ENCODE assay signal across 31 cellular contexts in the genomic region with DNA sequence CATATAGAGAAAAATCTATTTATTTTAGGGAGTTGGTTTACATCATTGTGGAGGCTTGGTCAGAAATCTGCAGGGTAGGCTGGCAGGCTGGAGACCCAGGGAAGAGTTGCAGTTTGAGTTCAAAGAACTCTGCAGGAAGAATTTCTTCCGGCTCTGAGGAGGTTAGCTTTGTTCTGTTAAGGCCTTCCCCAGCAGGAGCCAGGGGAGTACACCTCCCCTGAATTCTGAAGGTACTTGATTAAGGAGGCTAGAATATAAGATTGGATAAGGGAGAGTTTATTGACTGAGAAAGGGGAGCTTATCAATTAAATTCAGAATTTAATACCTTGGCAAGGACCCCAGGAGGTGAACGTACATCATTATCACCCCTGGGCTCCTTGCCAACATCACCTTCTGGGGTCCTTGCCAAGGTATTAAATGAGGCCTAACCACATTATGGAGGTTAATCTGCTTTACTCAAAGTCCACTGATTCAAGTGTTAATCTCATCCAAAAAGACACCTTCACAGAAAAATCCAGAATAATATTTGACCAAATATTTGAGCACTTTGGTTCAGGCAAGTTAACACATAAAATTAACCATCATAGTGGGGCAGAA.
DNase-seq lines count a peak whose midpoint lies in the region; TF ChIP-seq lines count a peak whose summit lies in the region.
"Had no signal": no experiment of that assay in that cellular context is flagged by ENCODE, and none has a peak within 500 bp of the region (broad histone marks: within the 10 kb centered on the region; RNA-seq: fewer than 3 reads in every experiment).

No MANE protein-coding gene starts in this region.

- POLR2A ChIA-PET in HEK293 (lab: Yijun Ruan, JAX) = no interaction called here

- H3K4me3 ChIP-seq in HEK293 (ENCODE audit: low read depth, low read length) (no peak overlapping the region), breast epithelium (no peak overlapping the region)
- H3K4me3 ChIP-seq: BLaER1 treated with 17β-estradiol and CSF1 and Interleukin-3, amounts not matched to agents 10 nM and 100 nM; dorsolateral prefrontal cortex; gastroesophageal sphincter; GM23248; right lobe of liver; upper lobe of right lung had no signal

- intact Hi-C loops in breast epithelium (cut with DNase I; ENCODE audit: low total_unique reads) (loop anchor here (1.0 kb wide), 1 partner anchor 9 kb away; no protein-coding TSS in a partner anchor), CD14-positive monocyte (cut with micrococcal nuclease) (no loop called here)

- peak; percentile 6 for DNase-seq in NCI-H146 treated with DMSO at 0.1 percent for 48 hours (lab: John Stamatoyannopoulos, UW; ENCODE audit: unreplicated experiment)
- DNase-seq in NCI-H524 (lab: John Stamatoyannopoulos, UW) = peak; percentile 55 to 77
- peak; percentile 24 for DNase-seq in glomerular visceral epithelial cell (ENCODE audit: extremely low spot score)
- DNase-seq in NCI-H187 treated with DMSO at 0.1 percent for 48 hours (lab: John Stamatoyannopoulos, UW) = no peak
- no peak for DNase-seq in breast epithelium (ENCODE audit: low spot score in 2 of 2)
- DNase-seq in stimulated activated CD8-positive, alpha-beta memory T cell treated with anti-CD3 and anti-CD28 coated beads, Interleukin-4, amount 100 ng/mL, for 48 hours = no peak
- DNase-seq in CD14-positive monocyte (ENCODE audit: low spot score) = no peak
- DNase-seq: activated CD4-positive, alpha-beta T cell treated with anti-CD3 and anti-CD28 coated beads, Interleukin-2, amount 50 U/mL, for 1 hour; activated T-cell treated with anti-CD3 and anti-CD28 coated beads, Interleukin-2, amount 50 U/mL, for 48 hours; Calu3; dorsolateral prefrontal cortex; GM23248; hippocampal formation; immature natural killer cell; Kasumi-1; MV-4-11; PC-3; right lobe of liver; SHP77; stimulated activated CD4-positive, alpha-beta T cell treated with anti-CD3 and anti-CD28 coated beads, Interleukin-12 subunit alpha, Interleukin-12 subunit beta, amount 100 ng/mL, for 4 hours; stimulated activated CD4-positive, alpha-beta T cell treated with anti-CD3 and anti-CD28 coated beads, Interleukin-4, amount 100 ng/mL, for 24 hours; SW 1271; T-helper 9 cell; upper lobe of right lung had no signal

- no peaks in the 10 kb centered on the region for H3K9me3 ChIP-seq in HEK293 (ENCODE audit: control insufficient read depth, insufficient read depth, low read depth, low read length)
- no peaks in the 10 kb centered on the region for H3K9me3 ChIP-seq in breast epithelium
- H3K9me3 ChIP-seq: gastroesophageal sphincter, right lobe of liver had no signal

- H3K36me3 ChIP-seq in HEK293 (ENCODE audit: control insufficient read depth in 2 of 2, insufficient read depth in 1 of 2, low read length in 2 of 2) (no peaks in the 10 kb centered on the region), breast epithelium (no peaks in the 10 kb centered on the region)
- H3K36me3 ChIP-seq: BLaER1 treated with 17β-estradiol and CSF1 and Interleukin-3, amounts not matched to agents 10 nM and 100 nM; gastroesophageal sphincter; right lobe of liver; upper lobe of right lung had no signal

- H3K4me1 ChIP-seq in HEK293 (ENCODE audit: control insufficient read depth, insufficient read depth, low read length) = peaks cover 5% of the 10 kb centered on the region; the same call in 1 of the 2 replicates
- H3K4me1 ChIP-seq in breast epithelium = no peaks in the 10 kb centered on the region
- H3K4me1 ChIP-seq: right lobe of liver, upper lobe of right lung had no signal

- peaks cover 2 to 24% (median 9%) of the 10 kb centered on the region in 7 donors for H3K9me3 Mint-ChIP-seq in CD14-positive monocyte

- H3K27ac Mint-ChIP-seq in CD14-positive monocyte = peak overlapping the region in 1 of 7 donors; percentile 31
- H3K27ac Mint-ChIP-seq: immature natural killer cell; memory B cell; stimulated activated memory B cell treated with anti-CD40 and anti-IgM and Interleukin-4, amounts not matched to agents 10 μg/mL and 1 μg/mL and 100 μg/mL, for 72 hours had no signal

- CTCF ChIA-PET in HEK293 (lab: Yijun Ruan, JAX) = no interaction called here

- H3K27ac ChIP-seq in HEK293 (ENCODE audit: extremely low read depth, low read depth, low read length) (no peak overlapping the region), breast epithelium (no peak overlapping the region)
- H3K27ac ChIP-seq: BLaER1 treated with 17β-estradiol and CSF1 and Interleukin-3, amounts not matched to agents 10 nM and 100 nM; dorsolateral prefrontal cortex; gastroesophageal sphincter; right lobe of liver; upper lobe of right lung; VCaP had no signal

- H3K27me3 Mint-ChIP-seq in CD14-positive monocyte (ENCODE audit: low read depth in 3 of 3) = peaks cover 0 to 2% (median 0%) of the 10 kb centered on the region in 3 donors
- H3K27me3 Mint-ChIP-seq: memory B cell; stimulated activated memory B cell treated with anti-CD40 and anti-IgM and Interleukin-4, amounts not matched to agents 10 μg/mL and 1 μg/mL and 100 μg/mL, for 72 hours had no signal

- no peak for TF ChIP-seq CTCF in HEK293 (tag by site-specific recombination; IDR thresholded peaks at IDR 0.05)
- no peak for TF ChIP-seq CTCF in breast epithelium (IDR thresholded peaks at IDR 0.05)
- TF ChIP-seq CTCF in CD14-positive monocyte (IDR thresholded peaks at IDR 0.05) = no peak

- H3K4me1 Mint-ChIP-seq in CD14-positive monocyte = no peaks in the 10 kb centered on the region
- H3K4me1 Mint-ChIP-seq: immature natural killer cell; memory B cell; stimulated activated memory B cell treated with anti-CD40 and anti-IgM and Interleukin-4, amounts not matched to agents 10 μg/mL and 1 μg/mL and 100 μg/mL, for 72 hours had no signal

- no peak for TF ChIP-seq POLR2A in breast epithelium (IDR thresholded peaks at IDR 0.05)

- H3K4me3 Mint-ChIP-seq in CD14-positive monocyte = no peak overlapping the region
- H3K4me3 Mint-ChIP-seq: immature natural killer cell; memory B cell; neural crest cell; stimulated activated memory B cell treated with anti-CD40 and anti-IgM and Interleukin-4, amounts not matched to agents 10 μg/mL and 1 μg/mL and 100 μg/mL, for 72 hours had no signal

- no peaks in the 10 kb centered on the region for H3K36me3 Mint-ChIP-seq in CD14-positive monocyte
- H3K36me3 Mint-ChIP-seq: stimulated activated memory B cell treated with anti-CD40 and anti-IgM and Interleukin-4, amounts not matched to agents 10 μg/mL and 1 μg/mL and 100 μg/mL, for 72 hours had no signal

- no peaks in the 10 kb centered on the region for H3K27me3 ChIP-seq in breast epithelium
- H3K27me3 ChIP-seq: BLaER1 treated with 17β-estradiol and CSF1 and Interleukin-3, amounts not matched to agents 10 nM and 100 nM; dorsolateral prefrontal cortex; gastroesophageal sphincter; right lobe of liver; upper lobe of right lung had no signal

TF ChIP-seq in HEK293, 187 proteins besides CTCF, POLR2A, EP300 and RAD21:
- TF ChIP-seq WT1 (tag by site-specific recombination; IDR thresholded peaks at IDR 0.05) (peak; percentile 71; the same call in 1 of the 2 replicates), ZNF335 (tag by site-specific recombination; conservative IDR thresholded peaks at IDR 0.05) (peak; percentile 39), GLIS1 (tag by site-specific recombination; IDR thresholded peaks at IDR 0.05) (peak; percentile 79), ZBTB7A (tag by site-specific recombination; IDR thresholded peaks at IDR 0.05; ENCODE audit: low read depth) (no peak), ZNF596 (tag by site-specific recombination; IDR thresholded peaks at IDR 0.05) (no peak), ZNF302 (tag by site-specific recombination; IDR thresholded peaks at IDR 0.05; ENCODE audit: low read depth) (no peak)
- TF ChIP-seq, protein P1, sequence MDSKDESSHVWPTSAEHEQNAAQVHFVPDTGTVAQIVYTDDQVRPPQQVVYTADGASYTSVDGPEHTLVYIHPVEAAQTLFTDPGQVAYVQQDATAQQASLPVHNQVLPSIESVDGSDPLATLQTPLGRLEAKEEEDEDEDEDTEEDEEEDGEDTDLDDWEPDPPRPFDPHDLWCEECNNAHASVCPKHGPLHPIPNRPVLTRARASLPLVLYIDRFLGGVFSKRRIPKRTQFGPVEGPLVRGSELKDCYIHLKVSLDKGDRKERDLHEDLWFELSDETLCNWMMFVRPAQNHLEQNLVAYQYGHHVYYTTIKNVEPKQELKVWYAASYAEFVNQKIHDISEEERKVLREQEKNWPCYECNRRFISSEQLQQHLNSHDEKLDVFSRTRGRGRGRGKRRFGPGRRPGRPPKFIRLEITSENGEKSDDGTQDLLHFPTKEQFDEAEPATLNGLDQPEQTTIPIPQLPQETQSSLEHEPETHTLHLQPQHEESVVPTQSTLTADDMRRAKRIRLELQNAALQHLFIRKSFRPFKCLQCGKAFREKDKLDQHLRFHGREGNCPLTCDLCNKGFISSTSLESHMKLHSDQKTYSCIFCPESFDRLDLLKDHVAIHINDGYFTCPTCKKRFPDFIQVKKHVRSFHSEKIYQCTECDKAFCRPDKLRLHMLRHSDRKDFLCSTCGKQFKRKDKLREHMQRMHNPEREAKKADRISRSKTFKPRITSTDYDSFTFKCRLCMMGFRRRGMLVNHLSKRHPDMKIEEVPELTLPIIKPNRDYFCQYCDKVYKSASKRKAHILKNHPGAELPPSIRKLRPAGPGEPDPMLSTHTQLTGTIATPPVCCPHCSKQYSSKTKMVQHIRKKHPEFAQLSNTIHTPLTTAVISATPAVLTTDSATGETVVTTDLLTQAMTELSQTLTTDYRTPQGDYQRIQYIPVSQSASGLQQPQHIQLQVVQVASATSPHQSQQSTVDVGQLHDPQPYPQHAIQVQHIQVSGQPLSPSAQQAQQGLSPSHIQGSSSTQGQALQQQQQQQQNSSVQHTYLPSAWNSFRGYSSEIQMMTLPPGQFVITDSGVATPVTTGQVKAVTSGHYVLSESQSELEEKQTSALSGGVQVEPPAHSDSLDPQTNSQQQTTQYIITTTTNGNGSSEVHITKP (tag by site-specific recombination; IDR thresholded peaks at IDR 0.05) = peak; percentile 71
- TF ChIP-seq, protein P2, sequence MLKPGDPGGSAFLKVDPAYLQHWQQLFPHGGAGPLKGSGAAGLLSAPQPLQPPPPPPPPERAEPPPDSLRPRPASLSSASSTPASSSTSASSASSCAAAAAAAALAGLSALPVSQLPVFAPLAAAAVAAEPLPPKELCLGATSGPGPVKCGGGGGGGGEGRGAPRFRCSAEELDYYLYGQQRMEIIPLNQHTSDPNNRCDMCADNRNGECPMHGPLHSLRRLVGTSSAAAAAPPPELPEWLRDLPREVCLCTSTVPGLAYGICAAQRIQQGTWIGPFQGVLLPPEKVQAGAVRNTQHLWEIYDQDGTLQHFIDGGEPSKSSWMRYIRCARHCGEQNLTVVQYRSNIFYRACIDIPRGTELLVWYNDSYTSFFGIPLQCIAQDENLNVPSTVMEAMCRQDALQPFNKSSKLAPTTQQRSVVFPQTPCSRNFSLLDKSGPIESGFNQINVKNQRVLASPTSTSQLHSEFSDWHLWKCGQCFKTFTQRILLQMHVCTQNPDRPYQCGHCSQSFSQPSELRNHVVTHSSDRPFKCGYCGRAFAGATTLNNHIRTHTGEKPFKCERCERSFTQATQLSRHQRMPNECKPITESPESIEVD (tag by site-specific recombination; IDR thresholded peaks at IDR 0.05) = peak; percentile 15; the same call in 1 of the 2 replicates

Comparison
In these comparisons a context has a peak if more than half of its experiments do, and no peak if none do; other contexts are left out.
1. DNase-seq: peak in NCI-H146 treated with DMSO at 0.1 percent for 48 hours (single experiment), NCI-H524 (2 of 2) and glomerular visceral epithelial cell (single experiment); none in NCI-H187 treated with DMSO at 0.1 percent for 48 hours (single experiment), breast epithelium (0 of 2), stimulated activated CD8-positive, alpha-beta memory T cell treated with anti-CD3 and anti-CD28 coated beads, Interleukin-4, amount 100 ng/mL, for 48 hours (single experiment) and CD14-positive monocyte (single experiment).